15 cellular contexts compared by ENCODE assay signal in the genomic region with DNA sequence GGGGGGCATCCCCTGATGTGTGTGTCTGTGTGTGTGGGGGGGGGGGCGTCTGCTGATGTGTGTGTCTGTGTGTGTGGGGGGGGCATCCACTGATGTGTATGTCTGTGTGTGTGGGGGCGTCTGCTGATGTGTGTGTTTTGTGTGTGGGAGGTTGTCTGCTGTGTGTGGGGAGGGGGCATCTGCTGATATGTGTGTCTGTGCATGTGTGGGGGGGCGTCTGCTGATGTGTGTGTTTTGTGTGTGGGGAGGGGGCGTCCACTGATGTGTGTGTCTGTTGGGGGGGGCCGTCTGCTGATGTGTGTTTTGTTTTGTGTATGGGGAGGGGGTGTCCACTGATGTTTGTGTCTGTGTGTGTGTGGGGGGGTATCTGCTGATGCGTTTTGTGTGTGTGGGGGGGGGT.
DNase-seq lines count a peak whose midpoint lies in the region; ATAC-seq and TF ChIP-seq lines count a peak whose summit lies in the region.
"Had no signal": no experiment of that assay in that cellular context is flagged by ENCODE, and none has a peak within 500 bp of the region (broad histone marks: within the 10 kb centered on the region; RNA-seq: fewer than 3 reads in every experiment).

No MANE protein-coding gene starts in this region.

- H3K36me3 Mint-ChIP-seq in CD4-positive, alpha-beta T cell (ENCODE audit: low read depth): peaks cover 16% of the 10 kb centered on the region
- peaks cover 0 to 6% of the 10 kb centered on the region in 2 donors for H3K36me3 Mint-ChIP-seq in naive B cell

- TF ChIP-seq CTCF in CD4-positive, alpha-beta T cell (IDR thresholded peaks at IDR 0.05): no peak
- no peak for TF ChIP-seq CTCF in HEK293 (tag by site-specific recombination; IDR thresholded peaks at IDR 0.05)

- H3K27ac ChIP-seq in CD4-positive, alpha-beta T cell (ENCODE audit: low read depth, low read length): peak overlapping the region; percentile 92
- no peak overlapping the region for H3K27ac ChIP-seq in HEK293 (ENCODE audit: extremely low read depth, low read depth, low read length)
- H3K27ac ChIP-seq: ovary had no signal

- CTCF ChIA-PET in CD4-positive, alpha-beta T cell (lab: Charles Lee): no interaction called here
- CTCF ChIA-PET in HEK293 (lab: Yijun Ruan, JAX): no interaction called here

- intact Hi-C loops in CD4-positive, alpha-beta T cell (cut with DNase I, micrococcal nuclease): loop anchor here (2.0 to 10.0 kb wide), 5 partner anchors 15 to 443 kb away; a partner anchor contains a TSS
- intact Hi-C loops in Right ventricle myocardium inferior (cut with DNase I): no loop called here

- ATAC-seq in CD4-positive, alpha-beta T cell (ENCODE audit: poor library complexity): no peak
- ATAC-seq in naive B cell (ENCODE audit: low read depth in 2 of 2) (no peak), HG02884 (IDR thresholded peaks at IDR 0.05; ENCODE audit: unreplicated experiment) (no peak), HG03521 (IDR thresholded peaks at IDR 0.05; ENCODE audit: unreplicated experiment) (no peak), Right ventricle myocardium inferior (no peak)
- ATAC-seq: SK-N-SH treated with all-trans-retinoic acid at 6 μM for 48 hours, WTC11 had no signal

- no peaks in the 10 kb centered on the region for H3K36me3 ChIP-seq in HEK293 (ENCODE audit: control insufficient read depth in 2 of 2, insufficient read depth in 1 of 2, low read length in 2 of 2)
- H3K36me3 ChIP-seq: ovary had no signal

- H3K27me3 Mint-ChIP-seq in CD4-positive, alpha-beta T cell: no peaks in the 10 kb centered on the region
- no peaks in the 10 kb centered on the region for H3K27me3 Mint-ChIP-seq in naive B cell

- DNase-seq in CD4-positive, alpha-beta T cell: no peak
- peak; percentile 53 for DNase-seq in activated CD8-positive, alpha-beta memory T cell treated with anti-CD3 and anti-CD28 coated beads, Interleukin-2, amount 50 U/mL, for 48 hours
- DNase-seq in naive B cell (no peak), Right ventricle myocardium inferior (ENCODE audit: missing footprints) (no peak), dermis blood vessel endothelial cell (no peak)
- DNase-seq: glutamatergic neuron, NCI-H1105, substantia nigra had no signal

- peak overlapping the region; percentile 92 for H3K4me3 Mint-ChIP-seq in CD4-positive, alpha-beta T cell
- H3K4me3 Mint-ChIP-seq in naive B cell: peak overlapping the region; percentile 6 to 84 (median 54)
- H3K4me3 Mint-ChIP-seq: WTC11 had no signal

- H3K27ac Mint-ChIP-seq in CD4-positive, alpha-beta T cell: peak overlapping the region; percentile 96
- peak overlapping the region in 5 of 6 donors; percentile 89 to 100 (median 99) for H3K27ac Mint-ChIP-seq in naive B cell

- POLR2A ChIA-PET in CD4-positive, alpha-beta T cell (lab: Charles Lee): no interaction called here
- POLR2A ChIA-PET in HEK293 (lab: Yijun Ruan, JAX): no interaction called here

- peaks cover 90% of the 10 kb centered on the region for H3K4me1 Mint-ChIP-seq in CD4-positive, alpha-beta T cell (ENCODE audit: low read depth)
- H3K4me1 Mint-ChIP-seq in naive B cell: peaks cover 65 to 86% (median 79%) of the 10 kb centered on the region in 3 donors

- no peak overlapping the region for H3K4me3 ChIP-seq in HEK293 (ENCODE audit: low read depth, low read length)
- H3K4me3 ChIP-seq: ovary, smooth muscle cell had no signal

- no peaks in the 10 kb centered on the region for H3K4me1 ChIP-seq in HEK293 (ENCODE audit: control insufficient read depth, insufficient read depth, low read length)

- no peaks in the 10 kb centered on the region for H3K9me3 Mint-ChIP-seq in CD4-positive, alpha-beta T cell
- H3K9me3 Mint-ChIP-seq in naive B cell: no peaks in the 10 kb centered on the region
- H3K9me3 Mint-ChIP-seq: WTC11 had no signal

- no peaks in the 10 kb centered on the region for H3K27me3 ChIP-seq in CD4-positive, alpha-beta T cell (ENCODE audit: control insufficient read depth, insufficient read depth, low read length)
- H3K27me3 ChIP-seq: ovary had no signal

- no peaks in the 10 kb centered on the region for H3K9me3 ChIP-seq in CD4-positive, alpha-beta T cell (ENCODE audit: control insufficient read depth, low read length)
- H3K9me3 ChIP-seq in HEK293 (ENCODE audit: control insufficient read depth, insufficient read depth, low read depth, low read length): no peaks in the 10 kb centered on the region
- H3K9me3 ChIP-seq: ovary had no signal

TF ChIP-seq in HEK293, 187 proteins besides CTCF, POLR2A, EP300 and RAD21:
- TF ChIP-seq MZF1 (tag by site-specific recombination; IDR thresholded peaks at IDR 0.05; ENCODE audit: borderline replicate concordance) (no peak), EGR2 (tag by site-specific recombination; IDR thresholded peaks at IDR 0.05; ENCODE audit: low read depth) (peak; percentile 12; the same call in 1 of the 2 replicates), ZFHX2 (tag by site-specific recombination; conservative IDR thresholded peaks at IDR 0.05) (peak; percentile 55)
